Comparison of ENCODE assay signal across 8 cellular contexts in genomic region chr2:264493-265468, GRCh38. TPM values are rescaled to one million over a fixed set of nuclear protein-coding genes. Genes with fewer than 3 reads are reported as not detected.
A peak's percentile ranks its signal among the peaks of the same experiment; 100 is the strongest.
DNase-seq lines count a peak whose midpoint lies in the region; ATAC-seq and TF ChIP-seq lines count a peak whose summit lies in the region.

ACP1 (plus strand) TSS chr2:264947; CDS start chr2:264965, 18 bp downstream.

- H3K27ac ChIP-seq in CD4-positive, alpha-beta memory T cell (ENCODE audit: low read depth, low read length): peak within 1 kb of the TSS; percentile 85
- H3K27ac ChIP-seq in liver (ENCODE audit: low read depth in 1 of 2, low read length in 2 of 2): peak within 1 kb of the TSS; percentile 74 to 81

- H3K36me3 Mint-ChIP-seq in CD4-positive, alpha-beta memory T cell: peaks cover 7 to 31% of the 10 kb centered on the region in 2 donors

- no peaks in the 10 kb centered on the region for H3K9me3 ChIP-seq in CD4-positive, alpha-beta memory T cell (ENCODE audit: control insufficient read depth in 1 of 2, low read length in 2 of 2)
- H3K9me3 ChIP-seq in liver (ENCODE audit: control insufficient read depth in 4 of 4, low read length in 3 of 4): no peaks in the 10 kb centered on the region

- intact Hi-C loops in CD4-positive, alpha-beta memory T cell (cut with micrococcal nuclease): loop anchor here (1.0 to 2.0 kb wide), 4 partner anchors 18 to 413 kb away; partner anchors contain the start of gene TMEM18

- peak within 1 kb of the TSS; percentile 87 to 95 for H3K9ac ChIP-seq in liver (ENCODE audit: low read depth in 1 of 2, low read length in 2 of 2)

- H3K4me3 ChIP-seq in CD4-positive, alpha-beta memory T cell (ENCODE audit: low read length in 2 of 2): peak within 1 kb of the TSS; percentile 18 to 75
- H3K4me3 ChIP-seq in liver (ENCODE audit: low read depth in 1 of 3, low read length in 3 of 3): peak within 1 kb of the TSS; percentile 87 to 99 (median 99)

- peaks cover 20 to 69% (median 44%) of the 10 kb centered on the region in 4 donors for H3K4me1 Mint-ChIP-seq in CD4-positive, alpha-beta memory T cell

- H3K4me1 ChIP-seq in CD4-positive, alpha-beta memory T cell (ENCODE audit: insufficient read depth, low read length): peaks cover 44% of the 10 kb centered on the region
- peaks cover 8 to 27% (median 23%) of the 10 kb centered on the region in 4 donors for H3K4me1 ChIP-seq in liver (ENCODE audit: control insufficient read depth in 4 of 4, insufficient read depth in 4 of 4, low read length in 3 of 4)

- H3K4me3 Mint-ChIP-seq in CD4-positive, alpha-beta memory T cell: peak within 1 kb of the TSS; percentile 92 to 96 (median 94)

- CTCF ChIA-PET in CD4-positive, alpha-beta memory T cell (lab: Charles Lee; ENCODE audit: partially characterized antibody): no interaction called here

- H3K36me3 ChIP-seq in CD4-positive, alpha-beta memory T cell (ENCODE audit: insufficient read depth, low read length): no peaks in the 10 kb centered on the region
- peaks cover 0 to 1% (median 0%) of the 10 kb centered on the region in 4 donors for H3K36me3 ChIP-seq in liver (ENCODE audit: control insufficient read depth in 4 of 4, insufficient read depth in 3 of 4, low read depth in 1 of 4, low read length in 3 of 4)

- under 1% methylated on average over 73 of the region's 73 CpGs for WGBS in liver

- ATAC-seq in GM19452 (IDR thresholded peaks at IDR 0.05; ENCODE audit: unreplicated experiment): peak; percentile 88
- peak; percentile 68 for ATAC-seq in HG03575 (IDR thresholded peaks at IDR 0.05; ENCODE audit: extremely low read depth, insufficient number of reproducible peaks, low FRiP score, unreplicated experiment)

- H3K27ac Mint-ChIP-seq in CD4-positive, alpha-beta memory T cell: peak within 1 kb of the TSS; percentile 96 to 97 (median 96)

- H3K9me3 Mint-ChIP-seq in CD4-positive, alpha-beta memory T cell: no peaks in the 10 kb centered on the region

- peak; percentile 94 to 97 (median 96) for DNase-seq in CD4-positive, alpha-beta memory T cell
- peak; percentile 97 for DNase-seq in NCI-H82 (lab: John Stamatoyannopoulos, UW)
- DNase-seq in activated CD4-positive, alpha-beta T cell treated with anti-CD3 and anti-CD28 coated beads, Interleukin-2, amount 50 U/mL, for 48 hours: peak; percentile 92 to 93
- peak; percentile 90 to 96 for DNase-seq in dermis microvascular lymphatic vessel endothelial cell (ENCODE audit: low read depth in 2 of 2)
- DNase-seq in stimulated activated CD4-positive, alpha-beta T cell treated with anti-CD3 and anti-CD28 coated beads, Interleukin-4, amount 100 ng/mL, for 1 hour: peak; percentile 96

- no peaks in the 10 kb centered on the region for H3K27me3 Mint-ChIP-seq in CD4-positive, alpha-beta memory T cell

- no peak for TF ChIP-seq RAD21 in liver (IDR thresholded peaks at IDR 0.05)

- POLR2A ChIA-PET in CD4-positive, alpha-beta memory T cell (lab: Charles Lee; ENCODE audit: partially characterized antibody): interaction anchor here (1.0 kb wide), 1 partner anchor 172 kb away, joined by 4 read pairs; no protein-coding TSS in a partner anchor

- TF ChIP-seq CTCF in liver (IDR thresholded peaks at IDR 0.05; ENCODE audit: low read depth, low read length, missing input control): no peak

- no peaks in the 10 kb centered on the region for H3K27me3 ChIP-seq in CD4-positive, alpha-beta memory T cell (ENCODE audit: insufficient read depth, low read length)
- H3K27me3 ChIP-seq in liver (ENCODE audit: control insufficient read depth in 4 of 4, insufficient read depth in 4 of 4, low read length in 3 of 4): no peaks in the 10 kb centered on the region

TF ChIP-seq in liver, 16 proteins besides CTCF, POLR2A, EP300 and RAD21:
- peak; percentile 95 for TF ChIP-seq YY1 (IDR thresholded peaks at IDR 0.05)
- peak in 1 of 2 donors; percentile 78 for TF ChIP-seq EGR1 (IDR thresholded peaks at IDR 0.05; ENCODE audit: low read depth in 2 of 2)
- TF ChIP-seq GABPA (IDR thresholded peaks at IDR 0.05 in 1 of 2, conservative IDR thresholded peaks at IDR 0.05 in 1 of 2): no peak

RNA-seq across cellular contexts. Expression of gene ACP1, which starts in this region (rescaled TPM):
- total RNA-seq in CD4-positive, alpha-beta memory T cell: 10 to 100 TPM; 90.1 to 91.6 TPM
- 100 to 1,000 TPM; 147 to 215 TPM for polyA plus RNA-seq in CD4-positive, alpha-beta memory T cell
- total RNA-seq in dermis microvascular lymphatic vessel endothelial cell (85.6 and 93.8 TPM in 2 replicates), liver (100 to 1,000 TPM in 1 of 2 donors, 10 to 100 TPM in 1; 59.9 to 115 TPM)
- polyA plus RNA-seq in liver: 10 to 100 TPM; 60.2 to 91.3 TPM

Comparison
In these comparisons a context has a peak if more than half of its experiments do, and no peak if none do; other contexts are left out.
1. Peak in every context shown above with its lines: DNase-seq, ATAC-seq, H3K4me3 ChIP-seq and H3K27ac ChIP-seq.